ENCODE assay signal across 1 cellular context in the genomic region with DNA sequence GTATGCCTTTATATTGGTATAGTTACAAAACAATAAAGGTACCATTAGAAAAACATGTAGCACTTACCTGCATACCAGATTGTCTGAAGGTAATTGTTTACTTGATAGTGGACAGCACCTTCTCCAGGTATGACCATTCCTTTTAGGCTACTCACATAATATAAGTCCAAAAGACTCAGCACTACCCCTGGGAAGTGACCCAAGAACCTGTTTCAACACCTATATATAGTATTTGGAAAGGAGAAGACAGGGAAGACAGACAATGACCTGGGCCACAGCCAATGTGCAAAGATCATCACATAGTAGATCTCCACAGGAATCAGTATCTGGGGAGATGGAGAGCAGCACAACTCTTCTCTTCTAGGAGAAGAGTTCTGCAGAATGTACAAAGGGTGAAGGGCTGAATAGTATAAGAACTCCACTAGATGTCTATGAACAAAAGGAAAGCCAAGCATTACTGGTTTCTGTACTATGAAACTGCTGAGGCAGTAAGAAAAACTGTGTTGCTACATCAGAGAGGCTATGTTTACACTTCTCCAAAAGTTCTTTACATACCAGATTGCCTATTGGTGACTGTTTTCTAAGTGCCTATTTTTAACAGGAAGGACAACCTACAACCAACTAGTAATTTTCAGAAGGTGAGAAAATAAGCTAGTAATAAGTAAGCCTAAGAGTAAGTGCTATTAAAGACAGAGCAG.
TF ChIP-seq lines count a peak whose summit lies in the region.

No MANE protein-coding gene starts in this region.

TF ChIP-seq in HepG2, 621 proteins besides CTCF, POLR2A, EP300 and RAD21 (continues in another document):
- TF ChIP-seq ZNF317 (CRISPR knock-in tag; IDR thresholded peaks at IDR 0.05) (peak; percentile 50; the same call in 1 of the 2 replicates), SOX6 (IDR thresholded peaks at IDR 0.05) (no peak), SOX6 (CRISPR knock-in tag; IDR thresholded peaks at IDR 0.05) (peak; percentile 30; the same call in 1 of the 2 replicates), CBX5 (CRISPR knock-in tag; IDR thresholded peaks at IDR 0.05; ENCODE audit: borderline replicate concordance) (no peak), ZNF253 (CRISPR knock-in tag; IDR thresholded peaks at IDR 0.05; ENCODE audit: borderline replicate concordance) (no peak), MAFF (IDR thresholded peaks at IDR 0.05; ENCODE audit: low read depth, low read length) (peak; percentile 86), BCL6 (CRISPR knock-in tag; IDR thresholded peaks at IDR 0.05) (peak; percentile 75), GTF2F1 (IDR thresholded peaks at IDR 0.05; ENCODE audit: low read length) (no peak), ZNF264 (CRISPR knock-in tag; IDR thresholded peaks at IDR 0.05) (no peak), HNRNPL (IDR thresholded peaks at IDR 0.05; ENCODE audit: low read depth, low read length) (no peak), ZNF446 (CRISPR knock-in tag; IDR thresholded peaks at IDR 0.05) (no peak), ZNF550 (CRISPR knock-in tag; IDR thresholded peaks at IDR 0.05; ENCODE audit: borderline replicate concordance) (no peak), CEBPG (CRISPR knock-in tag; IDR thresholded peaks at IDR 0.05) (peak; percentile 61), ZNF549 (CRISPR knock-in tag; IDR thresholded peaks at IDR 0.05) (no peak), IRX3 (CRISPR knock-in tag; IDR thresholded peaks at IDR 0.05; ENCODE audit: borderline replicate concordance, low read depth) (no peak), MAFG (CRISPR knock-in tag; IDR thresholded peaks at IDR 0.05) (no peak), TEAD3 (CRISPR knock-in tag; optimal IDR thresholded peaks at IDR 0.05; ENCODE audit: borderline replicate concordance) (peak; percentile 56), MZF1 (CRISPR knock-in tag; IDR thresholded peaks at IDR 0.05; ENCODE audit: borderline replicate concordance) (no peak), ZNF546 (CRISPR knock-in tag; conservative IDR thresholded peaks at IDR 0.05) (no peak), ZNF510 (CRISPR knock-in tag; IDR thresholded peaks at IDR 0.05; ENCODE audit: low read depth) (no peak), ZNF614 (CRISPR knock-in tag; IDR thresholded peaks at IDR 0.05; ENCODE audit: borderline replicate concordance) (no peak), PHF21A (CRISPR knock-in tag; IDR thresholded peaks at IDR 0.05) (no peak), MAFK (conservative IDR thresholded peaks at IDR 0.05 in 1 of 2, IDR thresholded peaks at IDR 0.05 in 1 of 2; ENCODE audit: low read length in 2 of 2) (peak; percentile 82 to 86), HOXA7 (CRISPR knock-in tag; IDR thresholded peaks at IDR 0.05) (no peak), FOXA1 (IDR thresholded peaks at IDR 0.05) (no peak), FOXA1 (CRISPR knock-in tag; IDR thresholded peaks at IDR 0.05) (peak; percentile 58), NRL (CRISPR knock-in tag; IDR thresholded peaks at IDR 0.05; ENCODE audit: borderline replicate concordance) (no peak), NCOA5 (CRISPR knock-in tag; IDR thresholded peaks at IDR 0.05) (no peak), GPN1 (CRISPR knock-in tag; IDR thresholded peaks at IDR 0.05; ENCODE audit: borderline replicate concordance) (no peak), ZNF788 (CRISPR knock-in tag; IDR thresholded peaks at IDR 0.05; ENCODE audit: borderline replicate concordance) (no peak)
- TF ChIP-seq, protein P1, sequence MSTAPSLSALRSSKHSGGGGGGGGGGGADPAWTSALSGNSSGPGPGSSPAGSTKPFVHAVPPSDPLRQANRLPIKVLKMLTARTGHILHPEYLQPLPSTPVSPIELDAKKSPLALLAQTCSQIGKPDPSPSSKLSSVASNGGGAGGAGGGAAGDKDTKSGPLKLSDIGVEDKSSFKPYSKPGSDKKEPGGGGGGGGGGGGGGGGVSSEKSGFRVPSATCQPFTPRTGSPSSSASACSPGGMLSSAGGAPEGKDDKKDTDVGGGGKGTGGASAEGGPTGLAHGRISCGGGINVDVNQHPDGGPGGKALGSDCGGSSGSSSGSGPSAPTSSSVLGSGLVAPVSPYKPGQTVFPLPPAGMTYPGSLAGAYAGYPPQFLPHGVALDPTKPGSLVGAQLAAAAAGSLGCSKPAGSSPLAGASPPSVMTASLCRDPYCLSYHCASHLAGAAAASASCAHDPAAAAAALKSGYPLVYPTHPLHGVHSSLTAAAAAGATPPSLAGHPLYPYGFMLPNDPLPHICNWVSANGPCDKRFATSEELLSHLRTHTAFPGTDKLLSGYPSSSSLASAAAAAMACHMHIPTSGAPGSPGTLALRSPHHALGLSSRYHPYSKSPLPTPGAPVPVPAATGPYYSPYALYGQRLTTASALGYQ (CRISPR knock-in tag; IDR thresholded peaks at IDR 0.05), result no peak
- TF ChIP-seq, protein P2, sequence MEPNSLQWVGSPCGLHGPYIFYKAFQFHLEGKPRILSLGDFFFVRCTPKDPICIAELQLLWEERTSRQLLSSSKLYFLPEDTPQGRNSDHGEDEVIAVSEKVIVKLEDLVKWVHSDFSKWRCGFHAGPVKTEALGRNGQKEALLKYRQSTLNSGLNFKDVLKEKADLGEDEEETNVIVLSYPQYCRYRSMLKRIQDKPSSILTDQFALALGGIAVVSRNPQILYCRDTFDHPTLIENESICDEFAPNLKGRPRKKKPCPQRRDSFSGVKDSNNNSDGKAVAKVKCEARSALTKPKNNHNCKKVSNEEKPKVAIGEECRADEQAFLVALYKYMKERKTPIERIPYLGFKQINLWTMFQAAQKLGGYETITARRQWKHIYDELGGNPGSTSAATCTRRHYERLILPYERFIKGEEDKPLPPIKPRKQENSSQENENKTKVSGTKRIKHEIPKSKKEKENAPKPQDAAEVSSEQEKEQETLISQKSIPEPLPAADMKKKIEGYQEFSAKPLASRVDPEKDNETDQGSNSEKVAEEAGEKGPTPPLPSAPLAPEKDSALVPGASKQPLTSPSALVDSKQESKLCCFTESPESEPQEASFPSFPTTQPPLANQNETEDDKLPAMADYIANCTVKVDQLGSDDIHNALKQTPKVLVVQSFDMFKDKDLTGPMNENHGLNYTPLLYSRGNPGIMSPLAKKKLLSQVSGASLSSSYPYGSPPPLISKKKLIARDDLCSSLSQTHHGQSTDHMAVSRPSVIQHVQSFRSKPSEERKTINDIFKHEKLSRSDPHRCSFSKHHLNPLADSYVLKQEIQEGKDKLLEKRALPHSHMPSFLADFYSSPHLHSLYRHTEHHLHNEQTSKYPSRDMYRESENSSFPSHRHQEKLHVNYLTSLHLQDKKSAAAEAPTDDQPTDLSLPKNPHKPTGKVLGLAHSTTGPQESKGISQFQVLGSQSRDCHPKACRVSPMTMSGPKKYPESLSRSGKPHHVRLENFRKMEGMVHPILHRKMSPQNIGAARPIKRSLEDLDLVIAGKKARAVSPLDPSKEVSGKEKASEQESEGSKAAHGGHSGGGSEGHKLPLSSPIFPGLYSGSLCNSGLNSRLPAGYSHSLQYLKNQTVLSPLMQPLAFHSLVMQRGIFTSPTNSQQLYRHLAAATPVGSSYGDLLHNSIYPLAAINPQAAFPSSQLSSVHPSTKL (CRISPR knock-in tag; IDR thresholded peaks at IDR 0.05), result peak; percentile 50; the same call in 1 of the 2 replicates
- TF ChIP-seq, protein P3, sequence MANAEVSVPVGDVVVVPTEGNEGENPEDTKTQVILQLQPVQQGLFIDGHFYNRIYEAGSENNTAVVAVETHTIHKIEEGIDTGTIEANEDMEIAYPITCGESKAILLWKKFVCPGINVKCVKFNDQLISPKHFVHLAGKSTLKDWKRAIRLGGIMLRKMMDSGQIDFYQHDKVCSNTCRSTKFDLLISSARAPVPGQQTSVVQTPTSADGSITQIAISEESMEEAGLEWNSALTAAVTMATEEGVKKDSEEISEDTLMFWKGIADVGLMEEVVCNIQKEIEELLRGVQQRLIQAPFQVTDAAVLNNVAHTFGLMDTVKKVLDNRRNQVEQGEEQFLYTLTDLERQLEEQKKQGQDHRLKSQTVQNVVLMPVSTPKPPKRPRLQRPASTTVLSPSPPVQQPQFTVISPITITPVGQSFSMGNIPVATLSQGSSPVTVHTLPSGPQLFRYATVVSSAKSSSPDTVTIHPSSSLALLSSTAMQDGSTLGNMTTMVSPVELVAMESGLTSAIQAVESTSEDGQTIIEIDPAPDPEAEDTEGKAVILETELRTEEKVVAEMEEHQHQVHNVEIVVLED (CRISPR knock-in tag; IDR thresholded peaks at IDR 0.05; ENCODE audit: borderline replicate concordance), result no peak
- TF ChIP-seq, protein P4, sequence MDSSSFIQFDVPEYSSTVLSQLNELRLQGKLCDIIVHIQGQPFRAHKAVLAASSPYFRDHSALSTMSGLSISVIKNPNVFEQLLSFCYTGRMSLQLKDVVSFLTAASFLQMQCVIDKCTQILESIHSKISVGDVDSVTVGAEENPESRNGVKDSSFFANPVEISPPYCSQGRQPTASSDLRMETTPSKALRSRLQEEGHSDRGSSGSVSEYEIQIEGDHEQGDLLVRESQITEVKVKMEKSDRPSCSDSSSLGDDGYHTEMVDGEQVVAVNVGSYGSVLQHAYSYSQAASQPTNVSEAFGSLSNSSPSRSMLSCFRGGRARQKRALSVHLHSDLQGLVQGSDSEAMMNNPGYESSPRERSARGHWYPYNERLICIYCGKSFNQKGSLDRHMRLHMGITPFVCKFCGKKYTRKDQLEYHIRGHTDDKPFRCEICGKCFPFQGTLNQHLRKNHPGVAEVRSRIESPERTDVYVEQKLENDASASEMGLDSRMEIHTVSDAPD (CRISPR knock-in tag; IDR thresholded peaks at IDR 0.05), result peak; percentile 91
- TF ChIP-seq, protein P5, sequence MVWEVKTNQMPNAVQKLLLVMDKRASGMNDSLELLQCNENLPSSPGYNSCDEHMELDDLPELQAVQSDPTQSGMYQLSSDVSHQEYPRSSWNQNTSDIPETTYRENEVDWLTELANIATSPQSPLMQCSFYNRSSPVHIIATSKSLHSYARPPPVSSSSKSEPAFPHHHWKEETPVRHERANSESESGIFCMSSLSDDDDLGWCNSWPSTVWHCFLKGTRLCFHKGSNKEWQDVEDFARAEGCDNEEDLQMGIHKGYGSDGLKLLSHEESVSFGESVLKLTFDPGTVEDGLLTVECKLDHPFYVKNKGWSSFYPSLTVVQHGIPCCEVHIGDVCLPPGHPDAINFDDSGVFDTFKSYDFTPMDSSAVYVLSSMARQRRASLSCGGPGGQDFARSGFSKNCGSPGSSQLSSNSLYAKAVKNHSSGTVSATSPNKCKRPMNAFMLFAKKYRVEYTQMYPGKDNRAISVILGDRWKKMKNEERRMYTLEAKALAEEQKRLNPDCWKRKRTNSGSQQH (CRISPR knock-in tag; IDR thresholded peaks at IDR 0.05; ENCODE audit: low read depth), result no peak
- TF ChIP-seq, protein P6, sequence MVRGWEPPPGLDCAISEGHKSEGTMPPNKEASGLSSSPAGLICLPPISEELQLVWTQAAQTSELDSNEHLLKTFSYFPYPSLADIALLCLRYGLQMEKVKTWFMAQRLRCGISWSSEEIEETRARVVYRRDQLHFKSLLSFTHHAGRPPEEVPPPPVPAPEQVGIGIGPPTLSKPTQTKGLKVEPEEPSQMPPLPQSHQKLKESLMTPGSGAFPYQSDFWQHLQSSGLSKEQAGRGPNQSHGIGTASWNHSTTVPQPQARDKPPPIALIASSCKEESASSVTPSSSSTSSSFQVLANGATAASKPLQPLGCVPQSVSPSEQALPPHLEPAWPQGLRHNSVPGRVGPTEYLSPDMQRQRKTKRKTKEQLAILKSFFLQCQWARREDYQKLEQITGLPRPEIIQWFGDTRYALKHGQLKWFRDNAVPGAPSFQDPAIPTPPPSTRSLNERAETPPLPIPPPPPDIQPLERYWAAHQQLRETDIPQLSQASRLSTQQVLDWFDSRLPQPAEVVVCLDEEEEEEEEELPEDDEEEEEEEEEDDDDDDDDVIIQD (CRISPR knock-in tag; IDR thresholded peaks at IDR 0.05; ENCODE audit: low read depth), result 0 out of 2 replicates have a peak, but pooled peaks have one; percentile 45
- TF ChIP-seq, protein P7, sequence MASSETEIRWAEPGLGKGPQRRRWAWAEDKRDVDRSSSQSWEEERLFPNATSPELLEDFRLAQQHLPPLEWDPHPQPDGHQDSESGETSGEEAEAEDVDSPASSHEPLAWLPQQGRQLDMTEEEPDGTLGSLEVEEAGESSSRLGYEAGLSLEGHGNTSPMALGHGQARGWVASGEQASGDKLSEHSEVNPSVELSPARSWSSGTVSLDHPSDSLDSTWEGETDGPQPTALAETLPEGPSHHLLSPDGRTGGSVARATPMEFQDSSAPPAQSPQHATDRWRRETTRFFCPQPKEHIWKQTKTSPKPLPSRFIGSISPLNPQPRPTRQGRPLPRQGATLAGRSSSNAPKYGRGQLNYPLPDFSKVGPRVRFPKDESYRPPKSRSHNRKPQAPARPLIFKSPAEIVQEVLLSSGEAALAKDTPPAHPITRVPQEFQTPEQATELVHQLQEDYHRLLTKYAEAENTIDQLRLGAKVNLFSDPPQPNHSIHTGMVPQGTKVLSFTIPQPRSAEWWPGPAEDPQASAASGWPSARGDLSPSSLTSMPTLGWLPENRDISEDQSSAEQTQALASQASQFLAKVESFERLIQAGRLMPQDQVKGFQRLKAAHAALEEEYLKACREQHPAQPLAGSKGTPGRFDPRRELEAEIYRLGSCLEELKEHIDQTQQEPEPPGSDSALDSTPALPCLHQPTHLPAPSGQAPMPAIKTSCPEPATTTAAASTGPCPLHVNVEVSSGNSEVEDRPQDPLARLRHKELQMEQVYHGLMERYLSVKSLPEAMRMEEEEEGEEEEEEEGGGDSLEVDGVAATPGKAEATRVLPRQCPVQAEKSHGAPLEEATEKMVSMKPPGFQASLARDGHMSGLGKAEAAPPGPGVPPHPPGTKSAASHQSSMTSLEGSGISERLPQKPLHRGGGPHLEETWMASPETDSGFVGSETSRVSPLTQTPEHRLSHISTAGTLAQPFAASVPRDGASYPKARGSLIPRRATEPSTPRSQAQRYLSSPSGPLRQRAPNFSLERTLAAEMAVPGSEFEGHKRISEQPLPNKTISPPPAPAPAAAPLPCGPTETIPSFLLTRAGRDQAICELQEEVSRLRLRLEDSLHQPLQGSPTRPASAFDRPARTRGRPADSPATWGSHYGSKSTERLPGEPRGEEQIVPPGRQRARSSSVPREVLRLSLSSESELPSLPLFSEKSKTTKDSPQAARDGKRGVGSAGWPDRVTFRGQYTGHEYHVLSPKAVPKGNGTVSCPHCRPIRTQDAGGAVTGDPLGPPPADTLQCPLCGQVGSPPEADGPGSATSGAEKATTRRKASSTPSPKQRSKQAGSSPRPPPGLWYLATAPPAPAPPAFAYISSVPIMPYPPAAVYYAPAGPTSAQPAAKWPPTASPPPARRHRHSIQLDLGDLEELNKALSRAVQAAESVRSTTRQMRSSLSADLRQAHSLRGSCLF (CRISPR knock-in tag; IDR thresholded peaks at IDR 0.05; ENCODE audit: borderline replicate concordance), result no peak
- TF ChIP-seq, protein P8, sequence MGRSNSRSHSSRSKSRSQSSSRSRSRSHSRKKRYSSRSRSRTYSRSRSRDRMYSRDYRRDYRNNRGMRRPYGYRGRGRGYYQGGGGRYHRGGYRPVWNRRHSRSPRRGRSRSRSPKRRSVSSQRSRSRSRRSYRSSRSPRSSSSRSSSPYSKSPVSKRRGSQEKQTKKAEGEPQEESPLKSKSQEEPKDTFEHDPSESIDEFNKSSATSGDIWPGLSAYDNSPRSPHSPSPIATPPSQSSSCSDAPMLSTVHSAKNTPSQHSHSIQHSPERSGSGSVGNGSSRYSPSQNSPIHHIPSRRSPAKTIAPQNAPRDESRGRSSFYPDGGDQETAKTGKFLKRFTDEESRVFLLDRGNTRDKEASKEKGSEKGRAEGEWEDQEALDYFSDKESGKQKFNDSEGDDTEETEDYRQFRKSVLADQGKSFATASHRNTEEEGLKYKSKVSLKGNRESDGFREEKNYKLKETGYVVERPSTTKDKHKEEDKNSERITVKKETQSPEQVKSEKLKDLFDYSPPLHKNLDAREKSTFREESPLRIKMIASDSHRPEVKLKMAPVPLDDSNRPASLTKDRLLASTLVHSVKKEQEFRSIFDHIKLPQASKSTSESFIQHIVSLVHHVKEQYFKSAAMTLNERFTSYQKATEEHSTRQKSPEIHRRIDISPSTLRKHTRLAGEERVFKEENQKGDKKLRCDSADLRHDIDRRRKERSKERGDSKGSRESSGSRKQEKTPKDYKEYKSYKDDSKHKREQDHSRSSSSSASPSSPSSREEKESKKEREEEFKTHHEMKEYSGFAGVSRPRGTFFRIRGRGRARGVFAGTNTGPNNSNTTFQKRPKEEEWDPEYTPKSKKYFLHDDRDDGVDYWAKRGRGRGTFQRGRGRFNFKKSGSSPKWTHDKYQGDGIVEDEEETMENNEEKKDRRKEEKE (IDR thresholded peaks at IDR 0.05), result no peak
